In genomic region chr3:172133830-172134229, GRCh38 we compare ENCODE assay signal across 17 cellular contexts.
DNase-seq lines count a peak whose midpoint lies in the region; ATAC-seq and TF ChIP-seq lines count a peak whose summit lies in the region.
"Had no signal": no experiment of that assay in that cellular context is flagged by ENCODE, and none has a peak within 500 bp of the region (broad histone marks: within the 10 kb centered on the region; RNA-seq: fewer than 3 reads in every experiment).

No MANE protein-coding gene starts in this region.

- H3K36me3 ChIP-seq in PC-9 (ENCODE audit: low read depth): peaks cover 56% of the 10 kb centered on the region
- H3K36me3 ChIP-seq in endodermal cell (ENCODE audit: control insufficient read depth, insufficient read depth, low read length): peaks cover 46% of the 10 kb centered on the region
- H3K36me3 ChIP-seq in smooth muscle cell (ENCODE audit: low read depth): no peaks in the 10 kb centered on the region
- H3K36me3 ChIP-seq in gastroesophageal sphincter: no peaks in the 10 kb centered on the region
- H3K36me3 ChIP-seq: tibial nerve had no signal

- TF ChIP-seq CTCF in PC-9 (conservative IDR thresholded peaks at IDR 0.05): no peak
- TF ChIP-seq CTCF in endodermal cell (conservative IDR thresholded peaks at IDR 0.05): no peak
- no peak for TF ChIP-seq CTCF in smooth muscle cell (IDR thresholded peaks at IDR 0.05; ENCODE audit: borderline replicate concordance, insufficient read depth, poor library complexity, severe bottlenecking)
- TF ChIP-seq CTCF in gastroesophageal sphincter (IDR thresholded peaks at IDR 0.05): no peak

- DNase-seq in SIG-M5 treated with dmso at 0.1 percent for 504 hours (lab: John Stamatoyannopoulos, UW; ENCODE audit: unreplicated experiment): peak; percentile 56
- DNase-seq in SIG-M5 (lab: John Stamatoyannopoulos, UW): no peak
- DNase-seq in PC-9: no peak
- no peak for DNase-seq in endodermal cell
- DNase-seq in smooth muscle cell (lab: John Stamatoyannopoulos, UW; ENCODE audit: unreplicated experiment): no peak
- DNase-seq in cardiac septum (ENCODE audit: low spot score): no peak
- no peak for DNase-seq in NK-92 (lab: John Stamatoyannopoulos, UW; ENCODE audit: unreplicated experiment)
- DNase-seq: activated CD4-positive, alpha-beta T cell treated with anti-CD3 and anti-CD28 coated beads, Interleukin-2, amount 50 U/mL, for 1 hour; HCEC 1CT; kidney; NCI-H1417; NCI-H748 treated with DMSO at 0.1 percent for 48 hours had no signal

- TF ChIP-seq EP300 in gastroesophageal sphincter (IDR thresholded peaks at IDR 0.05): no peak

- no TSS peak for BruUV-seq in PC-9 (replicated peaks; lab: Mats Ljungman, UMichigan)

- CTCF ChIA-PET in PC-9 (lab: Charles Lee): no interaction called here

- no peaks in the 10 kb centered on the region for H3K27me3 ChIP-seq in PC-9 (ENCODE audit: insufficient read depth, low read depth)
- no peaks in the 10 kb centered on the region for H3K27me3 ChIP-seq in endodermal cell (ENCODE audit: control insufficient read depth, insufficient read depth, low read length, poor library complexity, severe bottlenecking)
- H3K27me3 ChIP-seq in smooth muscle cell (ENCODE audit: low read depth): no peaks in the 10 kb centered on the region
- no peaks in the 10 kb centered on the region for H3K27me3 ChIP-seq in gastroesophageal sphincter
- H3K27me3 ChIP-seq: tibial nerve had no signal

- no peak overlapping the region for H3K9ac ChIP-seq in endodermal cell (ENCODE audit: extremely low read depth, low read length, poor library complexity, severe bottlenecking)
- H3K9ac ChIP-seq in smooth muscle cell (ENCODE audit: low read depth): no peak overlapping the region

- no peak overlapping the region for H3K4me3 ChIP-seq in PC-9
- peak overlapping the region; percentile 44 for H3K4me3 ChIP-seq in endodermal cell (ENCODE audit: low read length)
- no peak overlapping the region for H3K4me3 ChIP-seq in smooth muscle cell
- no peak overlapping the region for H3K4me3 ChIP-seq in gastroesophageal sphincter
- H3K4me3 ChIP-seq: coronary artery, tibial nerve had no signal

- H3K36me3 Mint-ChIP-seq in endodermal cell (ENCODE audit: low read depth): peaks cover 34% of the 10 kb centered on the region

- H3K4me2 ChIP-seq in PC-9 (peak overlapping the region; percentile 39), smooth muscle cell (no peak overlapping the region)

- H3K27ac Mint-ChIP-seq in endodermal cell: no peak overlapping the region
- H3K27ac Mint-ChIP-seq: activated naive CD4-positive, alpha-beta T cell treated with anti-CD3 and anti-CD28 coated beads, Interleukin-2, amount 50 U/mL, for 24 hours had no signal

- H3K27ac ChIP-seq in PC-9 (peak overlapping the region; percentile 86), endodermal cell (ENCODE audit: low read depth, low read length) (no peak overlapping the region), smooth muscle cell (ENCODE audit: low read depth) (peak overlapping the region; percentile 99), gastroesophageal sphincter (no peak overlapping the region)

- peaks cover 58% of the 10 kb centered on the region for H3K4me1 Mint-ChIP-seq in endodermal cell

- H3K4me1 ChIP-seq in PC-9 (replicated peaks; ENCODE audit: insufficient read depth) (peaks cover 97% of the 10 kb centered on the region), endodermal cell (ENCODE audit: control insufficient read depth, insufficient read depth, low read length) (peaks cover 14% of the 10 kb centered on the region), smooth muscle cell (ENCODE audit: low read depth) (peaks cover 40% of the 10 kb centered on the region), gastroesophageal sphincter (peaks cover 18 to 77% (median 26%) of the 10 kb centered on the region in 3 donors)

- ATAC-seq in gastroesophageal sphincter: no peak

- POLR2A ChIA-PET in PC-9 (lab: Charles Lee; ENCODE audit: unreplicated experiment): no interaction called here

- no peaks in the 10 kb centered on the region for H3K9me3 ChIP-seq in PC-9 (ENCODE audit: insufficient read depth, low read depth)
- H3K9me3 ChIP-seq in endodermal cell (ENCODE audit: control insufficient read depth, low read length): no peaks in the 10 kb centered on the region
- no peaks in the 10 kb centered on the region for H3K9me3 ChIP-seq in smooth muscle cell (replicated peaks; ENCODE audit: low read depth)
- H3K9me3 ChIP-seq in gastroesophageal sphincter: no peaks in the 10 kb centered on the region
- H3K9me3 ChIP-seq: tibial nerve had no signal

- intact Hi-C loops in PC-9 (cut with micrococcal nuclease; ENCODE audit: unreplicated experiment): loop anchor here (5.0 kb wide), 1 partner anchor 322 kb away; the partner anchor contains the start of gene PLD1
- intact Hi-C loops in cardiac septum (cut with DNase I): no loop called here

- no peak for TF ChIP-seq POLR2A in gastroesophageal sphincter (IDR thresholded peaks at IDR 0.05)

- no peak overlapping the region for H2AFZ ChIP-seq in PC-9
- no peak overlapping the region for H2AFZ ChIP-seq in smooth muscle cell (ENCODE audit: low read depth)

- WGBS in endodermal cell (ENCODE audit: insufficient coverage in 1 of 2, insufficient read length in 1 of 2), 2 experiments: 84 to 88% methylated on average over 2 to 4 of the region's 4 CpGs
- 78% methylated on average over 4 of the region's 4 CpGs for WGBS in smooth muscle cell (ENCODE audit: low lambda C conversion rate)
- 91 to 93% methylated on average over 2 to 4 of the region's 4 CpGs for WGBS in gastroesophageal sphincter (ENCODE audit: low coverage in 1 of 2), 2 donors

- no peak overlapping the region for H3K4me3 Mint-ChIP-seq in endodermal cell
- H3K4me3 Mint-ChIP-seq: activated naive CD4-positive, alpha-beta T cell treated with anti-CD3 and anti-CD28 coated beads, Interleukin-2, amount 50 U/mL, for 24 hours; neural crest cell had no signal

- H3F3A ChIP-seq in PC-9 (ENCODE audit: insufficient read depth, low read depth) (peaks cover 96% of the 10 kb centered on the region), smooth muscle cell (ENCODE audit: low read depth) (peaks cover 69% of the 10 kb centered on the region)

- no peaks in the 10 kb centered on the region for H3K27me3 Mint-ChIP-seq in endodermal cell (ENCODE audit: insufficient read depth)
- H3K27me3 Mint-ChIP-seq: activated naive CD4-positive, alpha-beta T cell treated with anti-CD3 and anti-CD28 coated beads, Interleukin-2, amount 50 U/mL, for 24 hours had no signal

- H4K20me1 ChIP-seq in PC-9 (ENCODE audit: insufficient read depth) (peaks cover 7% of the 10 kb centered on the region; the same call in 1 of the 2 replicates), smooth muscle cell (ENCODE audit: low read depth) (peaks cover 98% of the 10 kb centered on the region)

- H3K79me2 ChIP-seq in PC-9 (ENCODE audit: low read depth) (peaks cover 94% of the 10 kb centered on the region), smooth muscle cell (ENCODE audit: low read depth) (peaks cover 98% of the 10 kb centered on the region)

- H3K9me3 Mint-ChIP-seq in endodermal cell: no peaks in the 10 kb centered on the region
- H3K9me3 Mint-ChIP-seq: activated naive CD4-positive, alpha-beta T cell treated with anti-CD3 and anti-CD28 coated beads, Interleukin-2, amount 50 U/mL, for 24 hours; neural crest cell had no signal

- no peaks in the 10 kb centered on the region for H3K9me2 ChIP-seq in PC-9 (ENCODE audit: insufficient read depth)

Comparison
In these comparisons a context has a peak if more than half of its experiments do, and no peak if none do; other contexts are left out.
1. H3K27ac ChIP-seq: peak in PC-9 (single experiment) and smooth muscle cell (single experiment); none in endodermal cell (single experiment) and gastroesophageal sphincter (0 of 4).